ENCODE assay signal across 33 cellular contexts in the genomic region with DNA sequence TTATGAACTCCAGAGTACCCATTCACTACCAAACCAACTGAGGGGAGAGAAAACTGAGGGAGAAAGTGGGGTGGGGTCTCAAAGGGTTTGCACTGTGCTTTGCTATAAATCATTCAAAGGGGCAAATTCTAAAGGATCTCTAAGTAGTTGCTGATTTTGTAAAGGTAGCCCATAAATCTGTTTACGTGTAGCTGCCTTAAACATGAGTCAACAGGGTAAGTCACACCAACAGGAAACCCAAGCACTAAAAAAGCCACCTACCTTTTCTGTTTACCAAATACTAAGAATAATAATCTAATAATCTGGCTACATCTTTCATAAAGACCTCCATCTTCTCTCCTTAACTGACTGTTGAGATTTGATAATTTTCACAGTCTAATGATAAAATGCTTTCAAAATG.
"Had no signal": no experiment of that assay in that cellular context is flagged by ENCODE, and none has a peak within 500 bp of the region (broad histone marks: within the 10 kb centered on the region; RNA-seq: fewer than 3 reads in every experiment).

No MANE protein-coding gene starts in this region.

- H3K36me3 ChIP-seq: brain microvascular endothelial cell, gastroesophageal sphincter, WERI-Rb-1 had no signal

- H3K27me3 ChIP-seq: brain microvascular endothelial cell, esophagus squamous epithelium, gastroesophageal sphincter had no signal

- H3K9me3 ChIP-seq: esophagus squamous epithelium, gastroesophageal sphincter had no signal

- H3K27me3 Mint-ChIP-seq: activated B cell treated with CpG ODN at 0.5 μM for 24 hours had no signal

- DNase-seq: activated B cell treated with CpG ODN at 0.5 μM for 24 hours; activated CD4-positive, alpha-beta T cell treated with anti-CD3 and anti-CD28 coated beads for 48 hours; activated CD4-positive, alpha-beta T cell treated with anti-CD3 and anti-CD28 coated beads, Interleukin-2, amount 50 U/mL, for 1 hour; activated CD4-positive, alpha-beta T cell treated with anti-CD3 and anti-CD28 coated beads, Interleukin-2, amount 50 U/mL, for 48 hours; activated CD8-positive, alpha-beta memory T cell treated with anti-CD3 and anti-CD28 coated beads for 24 hours; activated CD8-positive, alpha-beta T cell treated with anti-CD3 and anti-CD28 coated beads for 36 hours; activated effector memory CD4-positive, alpha-beta T cell treated with Interleukin-2 at 50 U/mL for 16 hours; activated gamma-delta T cell treated with Interleukin-2 at 50 U/mL for 16 hours; activated naive CD4-positive, alpha-beta T cell treated with anti-CD3 and anti-CD28 coated beads, Interleukin-2, amount 50 U/mL, for 16 hours; activated naive CD4-positive, alpha-beta T cell treated with Interleukin-2 at 50 U/mL for 16 hours; activated T-cell treated with anti-CD3 and anti-CD28 coated beads, Interleukin-2, amount 50 U/mL, for 4 hours; amniotic stem cell; anterior cingulate cortex; brain microvascular endothelial cell; caudate nucleus; cortex of kidney; dermis blood vessel endothelial cell; effector CD4-positive, alpha-beta T cell; effector memory CD8-positive, alpha-beta T cell; esophagus squamous epithelium; foreskin melanocyte; T-helper 1 cell; T-helper 17 cell; T1000; WERI-Rb-1 had no signal

- H3K27ac Mint-ChIP-seq: activated B cell treated with CpG ODN at 0.5 μM for 24 hours; activated CD8-positive, alpha-beta T cell treated with anti-CD3 and anti-CD28 coated beads for 36 hours; activated naive CD8-positive, alpha-beta T cell; activated T-helper 17 cell treated with anti-CD3 and anti-CD28 coated beads, Interleukin-2, amount 50 U/mL, for 72 hours; effector memory CD8-positive, alpha-beta T cell; T-helper 17 cell; T-helper 2 cell treated with Interferon-gamma antibody and Interleukin-4, amounts not matched to agents 5 μg/mL and 100 μg/mL, for 36 hours had no signal

- H3K27ac ChIP-seq: brain microvascular endothelial cell, epithelial cell of prostate, esophagus squamous epithelium, gastroesophageal sphincter, WERI-Rb-1 had no signal

- ATAC-seq: activated CD4-positive, CD25-positive, alpha-beta regulatory T cell treated with anti-CD3 and anti-CD28 coated beads, Interleukin-2, amount 50 U/mL, for 24 hours; activated CD8-positive, alpha-beta T cell treated with anti-CD3 and anti-CD28 coated beads for 36 hours; activated T-cell treated with anti-CD3 and anti-CD28 coated beads, Interleukin-2, amount 50 U/mL, for 4 hours; activated T-helper 17 cell treated with anti-CD3 and anti-CD28 coated beads, Interleukin-2, amount 50 U/mL, for 72 hours; effector memory CD8-positive, alpha-beta T cell; gastroesophageal sphincter; T-helper 17 cell had no signal

- FAIRE-seq: astrocyte, colon had no signal

- H3K36me3 Mint-ChIP-seq: activated naive CD8-positive, alpha-beta T cell had no signal

- H3K4me3 Mint-ChIP-seq: activated B cell treated with CpG ODN at 0.5 μM for 24 hours; activated CD8-positive, alpha-beta T cell treated with anti-CD3 and anti-CD28 coated beads for 36 hours; activated naive CD8-positive, alpha-beta T cell; activated T-cell treated with anti-CD3 and anti-CD28 coated beads, Interleukin-2, amount 50 U/mL, for 4 hours; activated T-helper 17 cell treated with anti-CD3 and anti-CD28 coated beads, Interleukin-2, amount 50 U/mL, for 72 hours; effector memory CD8-positive, alpha-beta T cell; T-helper 17 cell; T-helper 2 cell treated with Interferon-gamma antibody and Interleukin-4, amounts not matched to agents 5 μg/mL and 100 μg/mL, for 36 hours had no signal

- H3K4me3 ChIP-seq: esophagus squamous epithelium, gastroesophageal sphincter had no signal

- H3K9me3 Mint-ChIP-seq: activated B cell treated with CpG ODN at 0.5 μM for 24 hours; activated CD8-positive, alpha-beta T cell treated with anti-CD3 and anti-CD28 coated beads for 36 hours; activated T-cell treated with anti-CD3 and anti-CD28 coated beads, Interleukin-2, amount 50 U/mL, for 4 hours; activated T-helper 17 cell treated with anti-CD3 and anti-CD28 coated beads, Interleukin-2, amount 50 U/mL, for 72 hours; effector memory CD8-positive, alpha-beta T cell; T-helper 2 cell treated with Interferon-gamma antibody and Interleukin-4, amounts not matched to agents 5 μg/mL and 100 μg/mL, for 36 hours had no signal
